ENCODE assay signal across 28 cellular contexts in the genomic region with DNA sequence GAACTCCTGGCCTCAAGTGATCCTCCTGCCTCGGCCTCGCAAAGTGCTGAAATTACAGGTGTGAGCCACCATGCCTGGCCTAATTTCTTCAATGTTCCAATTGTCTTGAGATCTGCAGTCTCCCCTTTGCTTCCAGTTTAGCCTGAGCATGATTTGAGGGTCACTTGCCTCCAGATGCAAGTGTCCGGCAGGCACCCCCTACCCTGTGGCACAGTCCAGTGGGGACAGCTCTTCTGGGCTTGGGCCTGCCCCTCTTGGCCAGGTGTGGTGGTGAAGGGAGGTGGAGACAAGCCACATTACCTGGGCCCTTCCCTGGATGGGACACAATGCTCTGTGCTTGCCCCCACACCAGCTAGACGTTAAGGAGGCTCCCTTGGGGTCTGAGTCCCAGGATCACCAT. TPM values are rescaled to one million over a fixed set of nuclear protein-coding genes. Genes with fewer than 3 reads are reported as not detected.
"Had no signal": no experiment of that assay in that cellular context is flagged by ENCODE, and none has a peak within 500 bp of the region (broad histone marks: within the 10 kb centered on the region; RNA-seq: fewer than 3 reads in every experiment).

No MANE protein-coding gene starts in this region.

- H3K27me3 ChIP-seq: Peyer's patch had no signal

- H3K27ac ChIP-seq: Peyer's patch, SJSA1 had no signal

- H3K9me3 ChIP-seq: Peyer's patch, SJSA1, SK-N-SH had no signal

- H3K4me1 ChIP-seq: Peyer's patch, SJSA1 had no signal

- H3K4me3 ChIP-seq: Peyer's patch, SJSA1 had no signal

- DNase-seq: activated CD4-positive, alpha-beta memory T cell treated with anti-CD3 and anti-CD28 coated beads, Interleukin-2, amount 10 ng/mL, durations not matched to agents 7 days and 5 days; activated CD4-positive, alpha-beta T cell treated with anti-CD3 and anti-CD28 coated beads for 4 hours; activated CD8-positive, alpha-beta memory T cell treated with anti-CD3 and anti-CD28 coated beads for 24 hours; activated CD8-positive, alpha-beta memory T cell treated with anti-CD3 and anti-CD28 coated beads, Interleukin-2, amount 10 ng/mL, durations not matched to agents 7 days and 5 days; activated CD8-positive, alpha-beta memory T cell treated with anti-CD3 and anti-CD28 coated beads, Interleukin-2, amount 50 U/mL, for 48 hours; activated effector memory CD4-positive, alpha-beta T cell treated with Interleukin-2 at 50 U/mL for 16 hours; activated naive CD4-positive, alpha-beta T cell treated with anti-CD3 and anti-CD28 coated beads, Interleukin-2, amount 10 ng/mL, durations not matched to agents 7 days and 5 days; activated naive CD8-positive, alpha-beta T cell treated with anti-CD3 and anti-CD28 coated beads, Interleukin-2, amount 50 U/mL, for 24 hours; activated T-cell treated with anti-CD3 and anti-CD28 coated beads, Interleukin-2, amount 50 U/mL, for 48 hours; anterior cingulate cortex; central memory CD4-positive, alpha-beta T cell; NCI-H1105; NCI-H1417 treated with DMSO at 0.1 percent for 48 hours; NCI-H187 treated with DMSO at 0.1 percent for 48 hours; NCI-H2081; NCI-H226; NCI-H446 treated with DMSO at 0.1 percent for 48 hours; NCI-H524; NCI-H69; NCI-H82; RPMI8226; SHP77 treated with DMSO at 0.1 percent for 48 hours; SK-N-SH had no signal

- ATAC-seq: activated CD4-positive, CD25-positive, alpha-beta regulatory T cell treated with anti-CD3 and anti-CD28 coated beads, Interleukin-2, amount 50 U/mL, for 24 hours; activated CD8-positive, alpha-beta memory T cell treated with anti-CD3 and anti-CD28 coated beads, Interleukin-2, amount 10 ng/mL, durations not matched to agents 7 days and 5 days; activated naive CD8-positive, alpha-beta T cell treated with anti-CD3 and anti-CD28 coated beads, Interleukin-2, amount 50 U/mL, for 24 hours had no signal

- H3K36me3 ChIP-seq: Peyer's patch, SJSA1 had no signal

RNA-seq across cellular contexts. Expression of a gene that starts 21.3 kb away (rescaled TPM):
- total RNA-seq: activated CD4-positive, alpha-beta memory T cell treated with anti-CD3 and anti-CD28 coated beads, Interleukin-2, amount 10 ng/mL, durations not matched to agents 7 days and 5 days; activated CD8-positive, alpha-beta memory T cell treated with anti-CD3 and anti-CD28 coated beads, Interleukin-2, amount 10 ng/mL, durations not matched to agents 7 days and 5 days; bronchial epithelial cell; M059J; Peyer's patch; SJSA1 had no signal
- polyA plus RNA-seq: SK-N-SH had no signal
